ENCODE assay signal across 14 cellular contexts in genomic region chr15:56806147-56806536, GRCh38.
A peak's percentile ranks its signal among the peaks of the same experiment; 100 is the strongest.
DNase-seq lines count a peak whose midpoint lies in the region; ATAC-seq and TF ChIP-seq lines count a peak whose summit lies in the region.
"Had no signal": no experiment of that assay in that cellular context is flagged by ENCODE, and none has a peak within 500 bp of the region (broad histone marks: within the 10 kb centered on the region; RNA-seq: fewer than 3 reads in every experiment).

No MANE protein-coding gene starts in this region.

- ATAC-seq in omental fat pad (ENCODE audit: low FRiP score): peak; percentile 47
- ATAC-seq in HG02571 (IDR thresholded peaks at IDR 0.05; ENCODE audit: unreplicated experiment): no peak
- no peak for ATAC-seq in GM23338

- H3K27me3 Mint-ChIP-seq in brain (peaks cover 3% of the 10 kb centered on the region), GM23338 (ENCODE audit: insufficient read depth, low read depth, poor library complexity) (peaks cover 2% of the 10 kb centered on the region)

- no peaks in the 10 kb centered on the region for H3F3A ChIP-seq in GM23338 (replicated peaks; ENCODE audit: low read depth)

- H3K27ac Mint-ChIP-seq in brain (peak overlapping the region in 3 of 5 experiments; percentile 10 to 83 (median 48)), GM23338 (no peak overlapping the region)

- no peak overlapping the region for H3K4me2 ChIP-seq in GM23338

- peak overlapping the region in 1 of 5 experiments; percentile 10 for H3K4me3 Mint-ChIP-seq in brain
- H3K4me3 Mint-ChIP-seq in GM23338: no peak overlapping the region

- H3K79me2 ChIP-seq in GM23338 (replicated peaks; ENCODE audit: insufficient read depth): no peaks in the 10 kb centered on the region

- no peaks in the 10 kb centered on the region for H3K27me3 ChIP-seq in GM23338 (ENCODE audit: insufficient read depth)
- H3K27me3 ChIP-seq: adrenal gland, testis had no signal

- H3K4me1 ChIP-seq in GM23338 (ENCODE audit: insufficient read depth): no peaks in the 10 kb centered on the region
- H3K4me1 ChIP-seq: Caco-2, testis had no signal

- no peak for TF ChIP-seq CTCF in GM12865 (IDR thresholded peaks at IDR 0.05; ENCODE audit: insufficient read depth, low read depth, low read length, missing control alignments)
- no peak for TF ChIP-seq CTCF in brain (conservative IDR thresholded peaks at IDR 0.05)
- TF ChIP-seq CTCF in omental fat pad (IDR thresholded peaks at IDR 0.05): no peak
- TF ChIP-seq CTCF in GM23338 (conservative IDR thresholded peaks at IDR 0.05; ENCODE audit: low read depth in 2 of 2): no peak

- H3K9me3 Mint-ChIP-seq in brain (peaks cover 2 to 33% (median 24%) of the 10 kb centered on the region in 5 experiments), GM23338 (peaks cover 23% of the 10 kb centered on the region; the same call in 2 of the 3 replicates)

- H3K9me2 ChIP-seq in GM23338 (ENCODE audit: insufficient read depth): no peaks in the 10 kb centered on the region; the same call in 1 of the 2 replicates

- H3K36me3 Mint-ChIP-seq in brain: peaks cover 19% of the 10 kb centered on the region
- no peaks in the 10 kb centered on the region; the same call in 2 of the 3 replicates for H3K36me3 Mint-ChIP-seq in GM23338 (ENCODE audit: low read depth)

- peak; percentile 25 for DNase-seq in GM12865 (ENCODE audit: low read depth)
- DNase-seq in LoVo (ENCODE audit: low spot score): peak; percentile 16
- no peak for DNase-seq in omental fat pad (ENCODE audit: low spot score)
- no peak for DNase-seq in HCEC 1CT
- DNase-seq in GM23338 (ENCODE audit: low spot score): no peak
- DNase-seq: activated CD8-positive, alpha-beta memory T cell treated with anti-CD3 and anti-CD28 coated beads for 24 hours; Caco-2; NCI-H1092 treated with DMSO at 0.1 percent for 48 hours; NCI-H69; retina; testis had no signal

- H3K27ac ChIP-seq in GM23338 (ENCODE audit: low read depth): no peak overlapping the region
- H3K27ac ChIP-seq: adrenal gland, testis had no signal

- peaks cover 4% of the 10 kb centered on the region; the same call in 1 of the 2 replicates for H3K36me3 ChIP-seq in GM23338 (ENCODE audit: insufficient read depth)
- H3K36me3 ChIP-seq: adrenal gland had no signal

- peak overlapping the region; percentile 14 for H3K4me3 ChIP-seq in GM12865 (ENCODE audit: low read depth, low read length)
- no peak overlapping the region for H3K4me3 ChIP-seq in GM23338
- H3K4me3 ChIP-seq: testis had no signal

- H3K4me1 Mint-ChIP-seq in brain (peaks cover 27% of the 10 kb centered on the region), GM23338 (no peaks in the 10 kb centered on the region)

- no peak overlapping the region for H2AFZ ChIP-seq in GM23338

- no peaks in the 10 kb centered on the region for H4K20me1 ChIP-seq in GM23338 (replicated peaks; ENCODE audit: insufficient read depth)

TF ChIP-seq in GM23338, 12 proteins besides CTCF, POLR2A, EP300 and RAD21 (continues in another document):
- TF ChIP-seq ETS1 (IDR thresholded peaks at IDR 0.05) (no peak), ZNF462 (CRISPR knock-in tag; IDR thresholded peaks at IDR 0.05) (no peak), ZNF114 (CRISPR knock-in tag; IDR thresholded peaks at IDR 0.05) (no peak), EZH2 (IDR thresholded peaks at IDR 0.05; ENCODE audit: low read depth, unreplicated experiment) (no peak), CREB1 (CRISPR knock-in tag; IDR thresholded peaks at IDR 0.05; ENCODE audit: low read depth) (no peak), REST (IDR thresholded peaks at IDR 0.05; ENCODE audit: unreplicated experiment) (no peak), ZNF331 (CRISPR knock-in tag; IDR thresholded peaks at IDR 0.05; ENCODE audit: low read depth) (no peak), NANOG (IDR thresholded peaks at IDR 0.05; ENCODE audit: borderline replicate concordance) (no peak)

Comparison
In these comparisons a context has a peak if more than half of its experiments do, and no peak if none do; other contexts are left out.
1. DNase-seq: peak in GM12865 (single experiment) and LoVo (single experiment); none in omental fat pad (single experiment), HCEC 1CT (single experiment) and GM23338 (single experiment).